In the genomic region with DNA sequence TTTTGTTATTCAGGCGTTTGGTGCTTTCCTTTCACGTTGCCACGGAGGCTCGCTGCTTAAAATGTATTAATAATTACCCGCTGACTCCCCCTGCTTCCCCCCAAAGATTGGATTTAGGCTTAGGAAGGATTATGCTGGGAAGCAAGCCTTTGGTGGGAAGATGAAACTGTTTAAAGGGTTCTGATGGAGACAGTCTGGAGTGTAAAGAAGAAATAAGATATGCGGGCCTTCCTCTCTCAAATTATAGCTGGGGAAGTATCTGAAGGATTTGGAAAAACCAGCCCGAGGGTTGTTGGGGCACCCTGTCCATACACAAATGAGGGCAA, we compare ENCODE assay signal across 8 cellular contexts. TPM values are rescaled to one million over a fixed set of nuclear protein-coding genes. Genes with fewer than 3 reads are reported as not detected.
DNase-seq lines count a peak whose midpoint lies in the region; ATAC-seq and TF ChIP-seq lines count a peak whose summit lies in the region.

No MANE protein-coding gene starts in this region.

- H3K36me3 Mint-ChIP-seq in natural killer cell treated with Interleukin-12 subunit alpha and Interleukin-12 subunit beta and Interleukin-15 and Interleukin-18, amount 100 ng/mL, for 72 hours = peaks cover 5% of the 10 kb centered on the region

- no peak overlapping the region for H3K27ac ChIP-seq in duodenal mucosa (ENCODE audit: low read depth, low read length)

- peaks cover 29 to 42% of the 10 kb centered on the region in 2 donors for H3K4me1 Mint-ChIP-seq in natural killer cell treated with Interleukin-12 subunit alpha and Interleukin-12 subunit beta and Interleukin-15 and Interleukin-18, amount 100 ng/mL, for 72 hours (ENCODE audit: low read depth in 2 of 2)

- peak overlapping the region; percentile 80 to 94 for H3K27ac Mint-ChIP-seq in natural killer cell treated with Interleukin-12 subunit alpha and Interleukin-12 subunit beta and Interleukin-15 and Interleukin-18, amount 100 ng/mL, for 72 hours

- H3K27me3 Mint-ChIP-seq in natural killer cell treated with Interleukin-12 subunit alpha and Interleukin-12 subunit beta and Interleukin-15 and Interleukin-18, amount 100 ng/mL, for 72 hours = no peaks in the 10 kb centered on the region

- peaks cover 4% of the 10 kb centered on the region; the same call in 1 of the 2 replicates for H3K27me3 ChIP-seq in MG63
- H3K27me3 ChIP-seq in duodenal mucosa (ENCODE audit: control insufficient read depth in 1 of 2, insufficient read depth in 2 of 2, low read length in 2 of 2) = peaks cover 0 to 7% of the 10 kb centered on the region in 2 donors

- peaks cover 22 to 31% of the 10 kb centered on the region in 2 donors for H3K4me1 ChIP-seq in duodenal mucosa (ENCODE audit: control insufficient read depth in 1 of 2, insufficient read depth in 2 of 2, low read length in 2 of 2)

- H3K9me3 ChIP-seq in MG63 (no peaks in the 10 kb centered on the region), duodenal mucosa (ENCODE audit: control insufficient read depth in 1 of 2, low read length in 2 of 2) (no peaks in the 10 kb centered on the region)

- no peak for ATAC-seq in natural killer cell treated with Interleukin-12 subunit alpha and Interleukin-12 subunit beta and Interleukin-15 and Interleukin-18, amount 100 ng/mL, for 72 hours
- ATAC-seq in GM18858 (IDR thresholded peaks at IDR 0.05; ENCODE audit: unreplicated experiment) = no peak
- ATAC-seq in GM18861 (IDR thresholded peaks at IDR 0.05; ENCODE audit: unreplicated experiment) = no peak

- peak overlapping the region; percentile 100 for H3K4me3 Mint-ChIP-seq in natural killer cell treated with Interleukin-12 subunit alpha and Interleukin-12 subunit beta and Interleukin-15 and Interleukin-18, amount 100 ng/mL, for 72 hours

- peak overlapping the region; percentile 79 for H3K4me3 ChIP-seq in AG10803 (ENCODE audit: low read length)
- peak overlapping the region; percentile 68 for H3K4me3 ChIP-seq in MG63
- H3K4me3 ChIP-seq in duodenal mucosa (ENCODE audit: low read depth in 1 of 2, low read length in 2 of 2) = peak overlapping the region; percentile 73 to 75

- H3K9ac ChIP-seq in duodenal mucosa (ENCODE audit: low read depth in 1 of 2, low read length in 2 of 2) = peak overlapping the region; percentile 61 to 66

- TF ChIP-seq CTCF in AG10803 (conservative IDR thresholded peaks at IDR 0.05; ENCODE audit: low read length) = no peak

- H3K9me3 Mint-ChIP-seq in natural killer cell treated with Interleukin-12 subunit alpha and Interleukin-12 subunit beta and Interleukin-15 and Interleukin-18, amount 100 ng/mL, for 72 hours = no peaks in the 10 kb centered on the region

- DNase-seq in AG10803 (ENCODE audit: low read depth) (no peak), MG63 (no peak), foreskin melanocyte (no peak), NCI-H1105 (lab: John Stamatoyannopoulos, UW) (no peak)
- DNase-seq in natural killer cell treated with Interleukin-12 subunit alpha and Interleukin-12 subunit beta and Interleukin-15 and Interleukin-18, amount 100 ng/mL, for 72 hours (ENCODE audit: low spot score) = no peak

- no peaks in the 10 kb centered on the region for H3K36me3 ChIP-seq in MG63
- no peaks in the 10 kb centered on the region for H3K36me3 ChIP-seq in duodenal mucosa (ENCODE audit: control insufficient read depth in 1 of 2, insufficient read depth in 2 of 2, low read length in 2 of 2)

RNA-seq across cellular contexts. Expression of a gene that starts 1.1 kb away (rescaled TPM):
- 0.52 and 7.6 TPM in 2 replicates for total RNA-seq in MG63 (2014; rRNA removed; shearing (Covaris generic); ENCODE audit: low replicate concordance)
- 100 to 1,000 TPM; 122 to 236 TPM for total RNA-seq in natural killer cell treated with Interleukin-12 subunit alpha and Interleukin-12 subunit beta and Interleukin-15 and Interleukin-18, amount 100 ng/mL, for 72 hours

Comparison
In these comparisons a context has a peak if more than half of its experiments do, and no peak if none do; other contexts are left out.
1. RNA of a gene that starts 1.1 kb away (total RNA-seq): 122 to 236 TPM in natural killer cell treated with Interleukin-12 subunit alpha and Interleukin-12 subunit beta and Interleukin-15 and Interleukin-18, amount 100 ng/mL, for 72 hours; 0.52 to 7.6 TPM in MG63; every median in the first group is over 10 times any median in the second.
2. Peak in every context shown above with its lines, with median percentiles within 50 percentile points of each other: H3K4me3 ChIP-seq.